In genomic region chr19:4115050-4115817, GRCh38 we compare ENCODE assay signal across 7 cellular contexts. TPM values are rescaled to one million over a fixed set of nuclear protein-coding genes. Genes with fewer than 3 reads are reported as not detected.
DNase-seq lines count a peak whose midpoint lies in the region; ATAC-seq lines count a peak whose summit lies in the region.

No MANE protein-coding gene starts in this region.

- H3K27ac Mint-ChIP-seq in activated T-helper 2 cell treated with anti-CD3 and anti-CD28 coated beads, Interferon-gamma antibody, Interleukin-2, Interleukin-4, amounts not matched to agents 10 μg/mL and 5 μg/mL and 100 μg/mL, durations not matched to agents 14 hours and 24 hours and 36 hours, result peak overlapping the region; percentile 62

- H3K4me1 Mint-ChIP-seq in activated T-helper 2 cell treated with anti-CD3 and anti-CD28 coated beads, Interferon-gamma antibody, Interleukin-2, Interleukin-4, amounts not matched to agents 10 μg/mL and 5 μg/mL and 100 μg/mL, durations not matched to agents 14 hours and 24 hours and 36 hours (ENCODE audit: low read depth), result peaks cover 17% of the 10 kb centered on the region

- H2AFZ ChIP-seq in Karpas-422 (ENCODE audit: low read length), result no peak overlapping the region

- peak overlapping the region; percentile 30; the same call in 1 of the 2 replicates for H3K4me3 ChIP-seq in Karpas-422 (ENCODE audit: low read length)

- no peaks in the 10 kb centered on the region for H3K9me2 ChIP-seq in Karpas-422 (replicated peaks; ENCODE audit: insufficient read depth, low read length)

- peak overlapping the region; percentile 49 for H3K4me3 Mint-ChIP-seq in activated T-helper 2 cell treated with anti-CD3 and anti-CD28 coated beads, Interferon-gamma antibody, Interleukin-2, Interleukin-4, amounts not matched to agents 10 μg/mL and 5 μg/mL and 100 μg/mL, durations not matched to agents 14 hours and 24 hours and 36 hours (ENCODE audit: low read depth)

- H3K27me3 ChIP-seq in Karpas-422 (ENCODE audit: low read length), result no peaks in the 10 kb centered on the region

- no peaks in the 10 kb centered on the region for H3K27me3 Mint-ChIP-seq in activated T-helper 2 cell treated with anti-CD3 and anti-CD28 coated beads, Interferon-gamma antibody, Interleukin-2, Interleukin-4, amounts not matched to agents 10 μg/mL and 5 μg/mL and 100 μg/mL, durations not matched to agents 14 hours and 24 hours and 36 hours (ENCODE audit: low read depth)

- H3K9me3 ChIP-seq in Karpas-422 (ENCODE audit: low read length), result no peaks in the 10 kb centered on the region

- H4K20me1 ChIP-seq in Karpas-422 (ENCODE audit: insufficient read depth, low read depth, low read length), result peaks cover 21% of the 10 kb centered on the region

- H3K36me3 ChIP-seq in Karpas-422 (ENCODE audit: insufficient read depth, low read length), result peaks cover 9% of the 10 kb centered on the region

- intact Hi-C loops in activated T-helper 2 cell treated with anti-CD3 and anti-CD28 coated beads, Interferon-gamma antibody, Interleukin-2, Interleukin-4, amounts not matched to agents 10 μg/mL and 5 μg/mL and 100 μg/mL, durations not matched to agents 14 hours and 24 hours and 36 hours (cut with micrococcal nuclease), result no loop called here

- H3K4me2 ChIP-seq in Karpas-422 (ENCODE audit: low read depth, low read length, poor library complexity, severe bottlenecking), result peak overlapping the region; percentile 52

- peak overlapping the region; percentile 44 for H3K9ac ChIP-seq in Karpas-422 (ENCODE audit: low read length)

- peaks cover 22% of the 10 kb centered on the region for H3K4me1 ChIP-seq in Karpas-422 (ENCODE audit: low read length)

- peaks cover 69% of the 10 kb centered on the region for H3K36me3 Mint-ChIP-seq in activated T-helper 2 cell treated with anti-CD3 and anti-CD28 coated beads, Interferon-gamma antibody, Interleukin-2, Interleukin-4, amounts not matched to agents 10 μg/mL and 5 μg/mL and 100 μg/mL, durations not matched to agents 14 hours and 24 hours and 36 hours (ENCODE audit: low read depth)

- H3K79me2 ChIP-seq in Karpas-422 (ENCODE audit: low read length), result peaks cover 24% of the 10 kb centered on the region

- peak overlapping the region; percentile 63 for H3K27ac ChIP-seq in Karpas-422 (ENCODE audit: low read length)

- H3K9me3 Mint-ChIP-seq in activated T-helper 2 cell treated with anti-CD3 and anti-CD28 coated beads, Interferon-gamma antibody, Interleukin-2, Interleukin-4, amounts not matched to agents 10 μg/mL and 5 μg/mL and 100 μg/mL, durations not matched to agents 14 hours and 24 hours and 36 hours, result no peaks in the 10 kb centered on the region

- DNase-seq in Karpas-422 (peak; percentile 70), occipital lobe (lab: John Stamatoyannopoulos, UW) (peak; percentile 75), NCI-H1417 (lab: John Stamatoyannopoulos, UW) (no peak), NCI-H774 (lab: John Stamatoyannopoulos, UW) (no peak), pons (ENCODE audit: low spot score) (no peak)
- peak; percentile 68 for DNase-seq in activated T-helper 2 cell treated with anti-CD3 and anti-CD28 coated beads, Interferon-gamma antibody, Interleukin-2, Interleukin-4, amounts not matched to agents 10 μg/mL and 5 μg/mL and 100 μg/mL, durations not matched to agents 14 hours and 24 hours and 36 hours (ENCODE audit: low spot score)

- peak; percentile 75 for ATAC-seq in GM21381 (IDR thresholded peaks at IDR 0.05; ENCODE audit: unreplicated experiment)

RNA-seq across cellular contexts. Expression of gene MAP2K2, which starts 8.7 kb away (rescaled TPM):
- total RNA-seq in Karpas-422 (2014; rRNA removed; shearing (Covaris generic); ENCODE audit: low replicate concordance), result 106 and 270 TPM in 2 replicates
- total RNA-seq in activated T-helper 2 cell treated with anti-CD3 and anti-CD28 coated beads, Interferon-gamma antibody, Interleukin-2, Interleukin-4, amounts not matched to agents 10 μg/mL and 5 μg/mL and 100 μg/mL, durations not matched to agents 14 hours and 24 hours and 36 hours, result 131 and 141 TPM in 2 replicates
- total RNA-seq in occipital lobe, result 61.3 TPM

RNA-seq across cellular contexts. Expression of gene CREB3L3, which starts 38.2 kb away (rescaled TPM):
- not detected in 2 replicates for total RNA-seq in Karpas-422 (2014; rRNA removed; shearing (Covaris generic); ENCODE audit: low replicate concordance)
- 1.6 and 2.5 TPM in 2 replicates for total RNA-seq in activated T-helper 2 cell treated with anti-CD3 and anti-CD28 coated beads, Interferon-gamma antibody, Interleukin-2, Interleukin-4, amounts not matched to agents 10 μg/mL and 5 μg/mL and 100 μg/mL, durations not matched to agents 14 hours and 24 hours and 36 hours
- not detected for total RNA-seq in occipital lobe

RNA-seq across cellular contexts. Expression of gene ZBTB7A, which starts 48.5 kb away (rescaled TPM):
- total RNA-seq in Karpas-422 (2014; rRNA removed; shearing (Covaris generic); ENCODE audit: low replicate concordance), result 7.2 and 29.3 TPM in 2 replicates
- total RNA-seq in activated T-helper 2 cell treated with anti-CD3 and anti-CD28 coated beads, Interferon-gamma antibody, Interleukin-2, Interleukin-4, amounts not matched to agents 10 μg/mL and 5 μg/mL and 100 μg/mL, durations not matched to agents 14 hours and 24 hours and 36 hours, result 39.9 and 41.2 TPM in 2 replicates
- total RNA-seq in occipital lobe, result 2.0 TPM

Comparison
In these comparisons a context has a peak if more than half of its experiments do, and no peak if none do; other contexts are left out.
1. DNase-seq: peak in Karpas-422 (single experiment), activated T-helper 2 cell treated with anti-CD3 and anti-CD28 coated beads, Interferon-gamma antibody, Interleukin-2, Interleukin-4, amounts not matched to agents 10 μg/mL and 5 μg/mL and 100 μg/mL, durations not matched to agents 14 hours and 24 hours and 36 hours (single experiment) and occipital lobe (single experiment); none in NCI-H1417 (0 of 3), NCI-H774 (single experiment) and pons (single experiment).